Comparison of ENCODE assay signal across 1 cellular context in genomic region chr2:99507964-99508818, GRCh38.
TF ChIP-seq lines count a peak whose summit lies in the region.

No MANE protein-coding gene starts in this region.

TF ChIP-seq in SK-N-SH treated with all-trans-retinoic acid at 6 μM for 48 hours, 23 proteins besides CTCF, POLR2A, EP300 and RAD21 (continued from another document):
- TF ChIP-seq TCF4 (CRISPR knock-in tag; IDR thresholded peaks at IDR 0.05; ENCODE audit: borderline replicate concordance) (no peak), CSRNP3 (CRISPR knock-in tag; IDR thresholded peaks at IDR 0.05) (no peak), ZNF8 (CRISPR knock-in tag; IDR thresholded peaks at IDR 0.05) (no peak), CREB5 (CRISPR knock-in tag; IDR thresholded peaks at IDR 0.05; ENCODE audit: low read depth) (no peak)
